ENCODE assay signal across 14 cellular contexts in genomic region chr11:61447601-61448551, GRCh38. TPM values are rescaled to one million over a fixed set of nuclear protein-coding genes. Genes with fewer than 3 reads are reported as not detected.
DNase-seq lines count a peak whose midpoint lies in the region; ATAC-seq and TF ChIP-seq lines count a peak whose summit lies in the region.
"Had no signal": no experiment of that assay in that cellular context is flagged by ENCODE, and none has a peak within 500 bp of the region (broad histone marks: within the 10 kb centered on the region; RNA-seq: fewer than 3 reads in every experiment).

No MANE protein-coding gene starts in this region.

- peaks cover 18 to 22% of the 10 kb centered on the region in 2 donors for H3K36me3 Mint-ChIP-seq in activated naive CD4-positive, alpha-beta T cell treated with anti-CD3 and anti-CD28 coated beads, Interleukin-2, amount 50 U/mL, for 72 hours
- H3K36me3 Mint-ChIP-seq in stimulated activated effector memory CD8-positive, alpha-beta T cell treated with anti-CD3 and anti-CD28 coated beads, Interleukin-12 subunit alpha, Interleukin-12 subunit beta, amount 100 ng/mL, for 72 hours, result peaks cover 96% of the 10 kb centered on the region

- peaks cover 49% of the 10 kb centered on the region for H3K36me3 ChIP-seq in left ventricle myocardium inferior

- peak; percentile 92 to 93 for ATAC-seq in activated naive CD4-positive, alpha-beta T cell treated with anti-CD3 and anti-CD28 coated beads, Interleukin-2, amount 50 U/mL, for 72 hours
- peak; percentile 94 for ATAC-seq in stimulated activated effector memory CD8-positive, alpha-beta T cell treated with anti-CD3 and anti-CD28 coated beads, Interleukin-12 subunit alpha, Interleukin-12 subunit beta, amount 100 ng/mL, for 72 hours

- TF ChIP-seq CTCF in left ventricle myocardium inferior (IDR thresholded peaks at IDR 0.05; ENCODE audit: borderline replicate concordance), result no peak

- intact Hi-C loops in left ventricle myocardium inferior (cut with micrococcal nuclease), result loop anchor here (10.0 kb wide), 1 partner anchor 67 kb away; no protein-coding TSS in a partner anchor

- H3K4me3 Mint-ChIP-seq in stimulated activated effector memory CD8-positive, alpha-beta T cell treated with anti-CD3 and anti-CD28 coated beads, Interleukin-12 subunit alpha, Interleukin-12 subunit beta, amount 100 ng/mL, for 72 hours, result peak overlapping the region; percentile 14
- H3K4me3 Mint-ChIP-seq: activated B cell treated with CpG ODN at 0.5 μM for 24 hours had no signal

- no peaks in the 10 kb centered on the region for H3K27me3 ChIP-seq in left ventricle myocardium inferior (ENCODE audit: low read depth)
- H3K27me3 ChIP-seq: adrenal gland, testis had no signal

- peaks cover 63% of the 10 kb centered on the region for H3K4me1 ChIP-seq in left ventricle myocardium inferior
- H3K4me1 ChIP-seq: HAP-1 had no signal

- peaks cover 46% of the 10 kb centered on the region for H3K4me1 Mint-ChIP-seq in stimulated activated effector memory CD8-positive, alpha-beta T cell treated with anti-CD3 and anti-CD28 coated beads, Interleukin-12 subunit alpha, Interleukin-12 subunit beta, amount 100 ng/mL, for 72 hours
- H3K4me1 Mint-ChIP-seq: activated B cell treated with CpG ODN at 0.5 μM for 24 hours had no signal

- peak; percentile 24 for DNase-seq in activated CD4-positive, alpha-beta T cell treated with anti-CD3 and anti-CD28 coated beads for 48 hours
- no peak for DNase-seq in activated CD4-positive, alpha-beta T cell treated with anti-CD3 and anti-CD28 coated beads for 4 hours
- DNase-seq in activated naive CD4-positive, alpha-beta T cell treated with anti-CD3 and anti-CD28 coated beads, Interleukin-2, amount 50 U/mL, for 72 hours (ENCODE audit: low spot score in 2 of 2), result no peak
- no peak for DNase-seq in left ventricle myocardium inferior
- no peak for DNase-seq in stimulated activated effector memory CD8-positive, alpha-beta T cell treated with anti-CD3 and anti-CD28 coated beads, Interleukin-12 subunit alpha, Interleukin-12 subunit beta, amount 100 ng/mL, for 72 hours (ENCODE audit: low spot score in 2 of 2)
- no peak for DNase-seq in SKM-1 treated with dmso at 0.1 percent for 144 hours (lab: John Stamatoyannopoulos, UW; ENCODE audit: unreplicated experiment)
- no peak for DNase-seq in NCI-H1417 (lab: John Stamatoyannopoulos, UW)
- DNase-seq in NCI-H526 (lab: John Stamatoyannopoulos, UW), result no peak
- DNase-seq: activated B cell treated with CpG ODN at 0.5 μM for 24 hours, adrenal gland, dermis blood vessel endothelial cell, retina, testis had no signal

- H3K27ac ChIP-seq in left ventricle myocardium inferior (replicated peaks), result peak overlapping the region; percentile 89
- H3K27ac ChIP-seq: testis had no signal

- H3K9me3 ChIP-seq in left ventricle myocardium inferior (replicated peaks), result no peaks in the 10 kb centered on the region
- H3K9me3 ChIP-seq: adrenal gland, HAP-1, testis had no signal

- H3K9me3 Mint-ChIP-seq in activated naive CD4-positive, alpha-beta T cell treated with anti-CD3 and anti-CD28 coated beads, Interleukin-2, amount 50 U/mL, for 72 hours, result no peaks in the 10 kb centered on the region
- H3K9me3 Mint-ChIP-seq in stimulated activated effector memory CD8-positive, alpha-beta T cell treated with anti-CD3 and anti-CD28 coated beads, Interleukin-12 subunit alpha, Interleukin-12 subunit beta, amount 100 ng/mL, for 72 hours, result no peaks in the 10 kb centered on the region
- H3K9me3 Mint-ChIP-seq: activated B cell treated with CpG ODN at 0.5 μM for 24 hours had no signal

- H3K4me3 ChIP-seq in left ventricle myocardium inferior, result peak overlapping the region; percentile 15
- H3K4me3 ChIP-seq: adrenal gland, HAP-1, testis had no signal

- H3K27ac Mint-ChIP-seq in activated naive CD4-positive, alpha-beta T cell treated with anti-CD3 and anti-CD28 coated beads, Interleukin-2, amount 50 U/mL, for 72 hours, result peak overlapping the region; percentile 90 to 93
- peak overlapping the region; percentile 88 for H3K27ac Mint-ChIP-seq in stimulated activated effector memory CD8-positive, alpha-beta T cell treated with anti-CD3 and anti-CD28 coated beads, Interleukin-12 subunit alpha, Interleukin-12 subunit beta, amount 100 ng/mL, for 72 hours
- H3K27ac Mint-ChIP-seq: activated B cell treated with CpG ODN at 0.5 μM for 24 hours had no signal

RNA-seq across cellular contexts. Expression of gene SDHAF2, which starts 18.0 kb away (rescaled TPM):
- 10 to 100 TPM; 32.0 to 34.3 TPM for total RNA-seq in activated naive CD4-positive, alpha-beta T cell treated with anti-CD3 and anti-CD28 coated beads, Interleukin-2, amount 50 U/mL, for 72 hours
- total RNA-seq in left ventricle myocardium inferior, result 38.1 TPM

RNA-seq across cellular contexts. Expression of gene CPSF7, which starts 18.1 kb away (rescaled TPM):
- total RNA-seq in activated naive CD4-positive, alpha-beta T cell treated with anti-CD3 and anti-CD28 coated beads, Interleukin-2, amount 50 U/mL, for 72 hours, result 100 to 1,000 TPM; 110 to 128 TPM
- total RNA-seq in left ventricle myocardium inferior, result 39.9 TPM

RNA-seq across cellular contexts. Expression of gene TMEM216, which starts 55.5 kb away (rescaled TPM):
- total RNA-seq in activated naive CD4-positive, alpha-beta T cell treated with anti-CD3 and anti-CD28 coated beads, Interleukin-2, amount 50 U/mL, for 72 hours, result 10 to 100 TPM in 1 of 2 donors, 1 to 10 TPM in 1; 8.7 to 14.1 TPM
- total RNA-seq in left ventricle myocardium inferior, result 4.9 TPM
